In the genomic region with DNA sequence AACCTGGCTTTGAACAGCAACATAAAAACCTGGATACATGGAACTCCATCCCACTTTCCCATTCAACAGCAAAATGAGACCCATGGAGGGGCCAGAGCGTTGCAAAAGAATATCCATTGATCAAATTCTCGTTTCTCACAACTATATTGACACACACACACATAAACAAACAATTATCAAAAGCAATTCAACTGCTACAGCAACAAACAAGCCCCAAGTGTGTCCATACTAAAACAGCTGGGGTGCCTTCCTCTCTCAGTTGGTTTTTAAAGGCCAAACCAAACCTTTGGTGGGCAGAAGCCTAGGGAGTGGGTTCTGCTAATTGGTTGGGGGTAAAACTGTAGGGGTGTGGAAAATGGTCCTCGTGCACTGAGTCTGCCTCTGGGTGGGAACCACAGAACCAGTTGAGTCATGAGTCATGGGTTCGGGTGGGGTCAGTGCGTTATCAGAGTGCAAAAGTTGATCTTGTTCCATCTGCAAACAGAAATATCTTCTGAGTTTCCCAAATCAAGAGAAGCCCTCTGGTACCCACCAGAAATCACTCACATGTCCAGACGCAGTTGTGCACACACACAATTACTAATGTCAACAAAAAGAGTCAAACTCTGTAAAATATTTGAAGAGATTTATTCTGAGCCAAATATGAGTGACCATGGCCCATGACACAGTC, we compare ENCODE assay signal across 22 cellular contexts. TPM values are rescaled to one million over a fixed set of nuclear protein-coding genes. Genes with fewer than 3 reads are reported as not detected.
A peak's percentile ranks its signal among the peaks of the same experiment; 100 is the strongest.
DNase-seq lines count a peak whose midpoint lies in the region; ATAC-seq and TF ChIP-seq lines count a peak whose summit lies in the region.
"Had no signal": no experiment of that assay in that cellular context is flagged by ENCODE, and none has a peak within 500 bp of the region (broad histone marks: within the 10 kb centered on the region; RNA-seq: fewer than 3 reads in every experiment).

No MANE protein-coding gene starts in this region.

- TF ChIP-seq POLR2A in vagina (IDR thresholded peaks at IDR 0.05): no peak

- no peak for ATAC-seq in left lobe of liver
- ATAC-seq in esophagus mucosa: no peak

- H3K4me3 ChIP-seq in colonic mucosa: no peak overlapping the region
- no peak overlapping the region for H3K4me3 ChIP-seq in vagina

- no peaks in the 10 kb centered on the region for H3K36me3 ChIP-seq in colonic mucosa
- H3K36me3 ChIP-seq in vagina: no peaks in the 10 kb centered on the region

- H3K9ac ChIP-seq in colonic mucosa (ENCODE audit: low read depth in 2 of 2, low read length in 2 of 2): no peak overlapping the region

- intact Hi-C loops in colonic mucosa (cut with DNase I) (no loop called here), vagina (cut with DNase I) (no loop called here)
- intact Hi-C loops in activated T-helper 2 cell treated with anti-CD3 and anti-CD28 coated beads, Interferon-gamma antibody, Interleukin-2, Interleukin-4, amounts not matched to agents 10 μg/mL and 5 μg/mL and 100 μg/mL, durations not matched to agents 14 hours and 24 hours and 36 hours (cut with micrococcal nuclease): no loop called here

- no peak for TF ChIP-seq CTCF in colonic mucosa (IDR thresholded peaks at IDR 0.05)
- no peak for TF ChIP-seq CTCF in vagina (IDR thresholded peaks at IDR 0.05)

- H3K27ac ChIP-seq in colonic mucosa: no peak overlapping the region
- H3K27ac ChIP-seq in vagina: no peak overlapping the region

- H3K9me3 Mint-ChIP-seq in activated T-helper 2 cell treated with anti-CD3 and anti-CD28 coated beads, Interferon-gamma antibody, Interleukin-2, Interleukin-4, amounts not matched to agents 10 μg/mL and 5 μg/mL and 100 μg/mL, durations not matched to agents 14 hours and 24 hours and 36 hours: peaks cover 14% of the 10 kb centered on the region

- H3K27me3 ChIP-seq in colonic mucosa (no peaks in the 10 kb centered on the region), vagina (no peaks in the 10 kb centered on the region)

- no peak overlapping the region for H3K27ac Mint-ChIP-seq in activated T-helper 2 cell treated with anti-CD3 and anti-CD28 coated beads, Interferon-gamma antibody, Interleukin-2, Interleukin-4, amounts not matched to agents 10 μg/mL and 5 μg/mL and 100 μg/mL, durations not matched to agents 14 hours and 24 hours and 36 hours

- peak; percentile 24 for DNase-seq in activated CD8-positive, alpha-beta memory T cell treated with anti-CD3 and anti-CD28 coated beads for 24 hours
- no peak for DNase-seq in activated CD8-positive, alpha-beta memory T cell treated with anti-CD3 and anti-CD28 coated beads, Interleukin-2, amount 50 U/mL, for 48 hours
- DNase-seq in colonic mucosa (peak; percentile 19), left lobe of liver (ENCODE audit: low spot score) (peak; percentile 29), vagina (ENCODE audit: extremely low spot score in 2 of 2) (peak; percentile 44 to 46), NCI-H2107 (lab: John Stamatoyannopoulos, UW) (no peak)
- no peak for DNase-seq in activated T-helper 2 cell treated with anti-CD3 and anti-CD28 coated beads, Interferon-gamma antibody, Interleukin-2, Interleukin-4, amounts not matched to agents 10 μg/mL and 5 μg/mL and 100 μg/mL, durations not matched to agents 14 hours and 24 hours and 36 hours (ENCODE audit: low spot score)
- DNase-seq: 8988T; DMS 273 treated with DMSO at 0.1 percent for 48 hours; GF-D8; IMR-90; Kasumi-1; NCI-H1105 treated with DMSO at 0.1 percent for 48 hours; NCI-H1694 treated with DMSO at 0.1 percent for 48 hours; NCI-H226; NCI-H524 treated with DMSO at 0.1 percent for 48 hours; NK-92 treated with Interleukin-12 subunit alpha and Interleukin-12 subunit beta, amount 100 ng/mL, for 24 hours; SHP77 treated with DMSO at 0.1 percent for 48 hours had no signal

- no peaks in the 10 kb centered on the region for H3K4me1 ChIP-seq in colonic mucosa
- H3K4me1 ChIP-seq in vagina: peaks cover 6% of the 10 kb centered on the region

- no peak overlapping the region for H3K4me3 Mint-ChIP-seq in activated T-helper 2 cell treated with anti-CD3 and anti-CD28 coated beads, Interferon-gamma antibody, Interleukin-2, Interleukin-4, amounts not matched to agents 10 μg/mL and 5 μg/mL and 100 μg/mL, durations not matched to agents 14 hours and 24 hours and 36 hours (ENCODE audit: low read depth)

- H3K4me1 Mint-ChIP-seq in activated T-helper 2 cell treated with anti-CD3 and anti-CD28 coated beads, Interferon-gamma antibody, Interleukin-2, Interleukin-4, amounts not matched to agents 10 μg/mL and 5 μg/mL and 100 μg/mL, durations not matched to agents 14 hours and 24 hours and 36 hours (ENCODE audit: low read depth): no peaks in the 10 kb centered on the region

- no peaks in the 10 kb centered on the region for H3K9me3 ChIP-seq in colonic mucosa
- H3K9me3 ChIP-seq in vagina: no peaks in the 10 kb centered on the region

- H3K36me3 Mint-ChIP-seq in activated T-helper 2 cell treated with anti-CD3 and anti-CD28 coated beads, Interferon-gamma antibody, Interleukin-2, Interleukin-4, amounts not matched to agents 10 μg/mL and 5 μg/mL and 100 μg/mL, durations not matched to agents 14 hours and 24 hours and 36 hours (ENCODE audit: low read depth): peaks cover 4% of the 10 kb centered on the region

- peaks cover 2% of the 10 kb centered on the region for H3K27me3 Mint-ChIP-seq in activated T-helper 2 cell treated with anti-CD3 and anti-CD28 coated beads, Interferon-gamma antibody, Interleukin-2, Interleukin-4, amounts not matched to agents 10 μg/mL and 5 μg/mL and 100 μg/mL, durations not matched to agents 14 hours and 24 hours and 36 hours (ENCODE audit: low read depth)

RNA-seq across cellular contexts. Expression of a gene that starts 18.5 kb away (rescaled TPM):
- total RNA-seq in colonic mucosa: not detected
- total RNA-seq in left lobe of liver: not detected
- total RNA-seq in vagina: not detected
- 0.18 and 0.51 TPM in 2 replicates for total RNA-seq in activated T-helper 2 cell treated with anti-CD3 and anti-CD28 coated beads, Interferon-gamma antibody, Interleukin-2, Interleukin-4, amounts not matched to agents 10 μg/mL and 5 μg/mL and 100 μg/mL, durations not matched to agents 14 hours and 24 hours and 36 hours
- total RNA-seq in esophagus mucosa: not detected
- total RNA-seq: Daoy, IMR-90, RPMI7951 had no signal

RNA-seq across cellular contexts. Expression of a gene that starts 31.1 kb away (rescaled TPM):
- under 1 TPM in 1 of 2 donors, not detected in 1; 0.27 TPM for total RNA-seq in colonic mucosa
- total RNA-seq in left lobe of liver: not detected
- total RNA-seq in vagina: not detected
- 0.92 and 1.2 TPM in 2 replicates for total RNA-seq in activated T-helper 2 cell treated with anti-CD3 and anti-CD28 coated beads, Interferon-gamma antibody, Interleukin-2, Interleukin-4, amounts not matched to agents 10 μg/mL and 5 μg/mL and 100 μg/mL, durations not matched to agents 14 hours and 24 hours and 36 hours
- total RNA-seq in esophagus mucosa: not detected
- total RNA-seq: Daoy, IMR-90, RPMI7951 had no signal

RNA-seq across cellular contexts. Expression of a gene that starts 41.6 kb away (rescaled TPM):
- total RNA-seq in colonic mucosa (not detected), left lobe of liver (not detected), vagina (not detected), esophagus mucosa (not detected)
- total RNA-seq in activated T-helper 2 cell treated with anti-CD3 and anti-CD28 coated beads, Interferon-gamma antibody, Interleukin-2, Interleukin-4, amounts not matched to agents 10 μg/mL and 5 μg/mL and 100 μg/mL, durations not matched to agents 14 hours and 24 hours and 36 hours: 0.09 and 0.21 TPM in 2 replicates
- total RNA-seq: Daoy, IMR-90, RPMI7951 had no signal

RNA-seq across cellular contexts. Expression of a gene that starts 58.7 kb away (rescaled TPM):
- under 1 TPM; 0.22 to 0.82 TPM for total RNA-seq in colonic mucosa
- total RNA-seq in left lobe of liver: not detected
- not detected for total RNA-seq in vagina
- not detected in 2 replicates for total RNA-seq in activated T-helper 2 cell treated with anti-CD3 and anti-CD28 coated beads, Interferon-gamma antibody, Interleukin-2, Interleukin-4, amounts not matched to agents 10 μg/mL and 5 μg/mL and 100 μg/mL, durations not matched to agents 14 hours and 24 hours and 36 hours
- total RNA-seq in esophagus mucosa: 1.8 TPM
- total RNA-seq: Daoy, IMR-90, OCI-LY7, RPMI7951 had no signal

Comparison
In these comparisons a context has a peak if more than half of its experiments do, and no peak if none do; other contexts are left out.
1. DNase-seq: peak in activated CD8-positive, alpha-beta memory T cell treated with anti-CD3 and anti-CD28 coated beads for 24 hours (single experiment), colonic mucosa (single experiment), left lobe of liver (single experiment) and vagina (2 of 2); none in activated CD8-positive, alpha-beta memory T cell treated with anti-CD3 and anti-CD28 coated beads, Interleukin-2, amount 50 U/mL, for 48 hours (single experiment), activated T-helper 2 cell treated with anti-CD3 and anti-CD28 coated beads, Interferon-gamma antibody, Interleukin-2, Interleukin-4, amounts not matched to agents 10 μg/mL and 5 μg/mL and 100 μg/mL, durations not matched to agents 14 hours and 24 hours and 36 hours (single experiment) and NCI-H2107 (single experiment).